ENCODE assay signal across 26 cellular contexts in genomic region chr12:71671816-71672215, GRCh38. TPM values are rescaled to one million over a fixed set of nuclear protein-coding genes. Genes with fewer than 3 reads are reported as not detected.
DNase-seq lines count a peak whose midpoint lies in the region; ATAC-seq, FAIRE-seq and TF ChIP-seq lines count a peak whose summit lies in the region.
"Had no signal": no experiment of that assay in that cellular context is flagged by ENCODE, and none has a peak within 500 bp of the region (broad histone marks: within the 10 kb centered on the region; RNA-seq: fewer than 3 reads in every experiment).

No MANE protein-coding gene starts in this region.

- no peak for TF ChIP-seq POLR2A in vagina (IDR thresholded peaks at IDR 0.05)

- FAIRE-seq in small intestine (lab: Jason Lieb, UNC): no peak
- FAIRE-seq: GM12878 had no signal

- H3K27me3 ChIP-seq in small intestine (ENCODE audit: control insufficient read depth in 2 of 2, insufficient read depth in 2 of 2, low read length in 2 of 2): no peaks in the 10 kb centered on the region
- H3K27me3 ChIP-seq in vagina: no peaks in the 10 kb centered on the region
- H3K27me3 ChIP-seq: ascending aorta, esophagus squamous epithelium, gastroesophageal sphincter, suprapubic skin, uterus had no signal

- 15 to 59% (median 39%) methylated on average over 1 of the region's 1 CpG for WGBS in small intestine, 3 donors

- no peak for ATAC-seq in GM21381 (IDR thresholded peaks at IDR 0.05; ENCODE audit: unreplicated experiment)
- ATAC-seq: activated T-cell treated with anti-CD3 and anti-CD28 coated beads, Interleukin-2, amount 50 U/mL, for 4 hours; gastroesophageal sphincter; GM12878 had no signal

- H3K9me3 ChIP-seq in small intestine (ENCODE audit: control insufficient read depth, low read depth): no peaks in the 10 kb centered on the region
- no peaks in the 10 kb centered on the region for H3K9me3 ChIP-seq in vagina
- H3K9me3 ChIP-seq: ascending aorta, esophagus squamous epithelium, gastroesophageal sphincter, suprapubic skin, uterus had no signal

- H3K36me3 ChIP-seq in small intestine (ENCODE audit: control insufficient read depth in 2 of 2, insufficient read depth in 2 of 2, low read length in 2 of 2) (no peaks in the 10 kb centered on the region), vagina (peaks cover 0 to 4% of the 10 kb centered on the region in 2 donors)
- H3K36me3 ChIP-seq: ascending aorta, esophagus squamous epithelium, gastroesophageal sphincter, suprapubic skin, uterus had no signal

- H3K4me1 ChIP-seq in small intestine (ENCODE audit: control insufficient read depth in 2 of 2, insufficient read depth in 1 of 2, low read depth in 1 of 2, low read length in 1 of 2): no peaks in the 10 kb centered on the region
- H3K4me1 ChIP-seq in vagina: no peaks in the 10 kb centered on the region
- H3K4me1 ChIP-seq: ascending aorta, esophagus squamous epithelium, gastroesophageal sphincter, suprapubic skin, uterus had no signal

- intact Hi-C loops in vagina (cut with DNase I): no loop called here

- TF ChIP-seq CTCF in VCaP (conservative IDR thresholded peaks at IDR 0.05): no peak
- TF ChIP-seq CTCF in vagina (IDR thresholded peaks at IDR 0.05): no peak

- H3K27ac ChIP-seq in VCaP (peak overlapping the region; percentile 39), small intestine (ENCODE audit: low read depth in 1 of 2, low read length in 1 of 2) (no peak overlapping the region), vagina (no peak overlapping the region)
- H3K27ac ChIP-seq: ascending aorta, esophagus squamous epithelium, gastroesophageal sphincter, suprapubic skin, uterus had no signal

- no peak overlapping the region for H3K4me3 ChIP-seq in small intestine (ENCODE audit: low read depth in 1 of 2, low read length in 2 of 2)
- no peak overlapping the region for H3K4me3 ChIP-seq in vagina
- H3K4me3 ChIP-seq: ascending aorta, esophagus squamous epithelium, gastroesophageal sphincter, GM12878, suprapubic skin, uterus had no signal

- DNase-seq in NCI-H345 (lab: John Stamatoyannopoulos, UW): peak; percentile 46
- DNase-seq in NCI-H345 treated with DMSO at 0.1 percent for 48 hours (lab: John Stamatoyannopoulos, UW; ENCODE audit: unreplicated experiment): no peak
- peak; percentile 37 for DNase-seq in NCI-H2029 treated with DMSO at 0.1 percent for 48 hours (lab: John Stamatoyannopoulos, UW)
- peak; percentile 28 for DNase-seq in small intestine
- DNase-seq in D341Med (ENCODE audit: low spot score): no peak
- no peak for DNase-seq in vagina (ENCODE audit: extremely low spot score in 2 of 2)
- DNase-seq: ACHN; activated CD4-positive, CD25-positive, alpha-beta regulatory T cell treated with anti-CD3 and anti-CD28 coated beads, Interleukin-2, amount 50 U/mL, for 72 hours; activated naive CD4-positive, alpha-beta T cell treated with anti-CD3 and anti-CD28 coated beads, Interleukin-2, amount 50 U/mL, for 16 hours; activated T-cell treated with anti-CD3 and anti-CD28 coated beads, Interleukin-2, amount 50 U/mL, for 4 hours; DMS79; effector CD8-positive, alpha-beta T cell; esophagus squamous epithelium; KG1; kidney glomerular epithelial cell; NCI-H446; nucleus accumbens; retina; T-helper 9 cell; uterus had no signal

RNA-seq across cellular contexts. Expression of gene THAP2, which starts 7.7 kb away (rescaled TPM):
- 1 to 10 TPM; 1.6 to 3.5 (median 2.4) TPM for polyA plus RNA-seq in small intestine
- 4.7 TPM for total RNA-seq in vagina

RNA-seq across cellular contexts. Expression of gene ZFC3H1, which starts 8.2 kb away (rescaled TPM):
- 10 to 100 TPM; 10.5 to 11.6 (median 11.0) TPM for polyA plus RNA-seq in small intestine
- 121 TPM for total RNA-seq in vagina

RNA-seq across cellular contexts. Expression of gene TMEM19, which starts 14.1 kb away (rescaled TPM):
- polyA plus RNA-seq in small intestine: 10 to 100 TPM; 12.2 to 28.8 (median 13.2) TPM
- total RNA-seq in vagina: 19.6 TPM

Comparison
In these comparisons a context has a peak if more than half of its experiments do, and no peak if none do; other contexts are left out.
1. DNase-seq: peak in NCI-H345 (single experiment), NCI-H2029 treated with DMSO at 0.1 percent for 48 hours (single experiment) and small intestine (single experiment); none in NCI-H345 treated with DMSO at 0.1 percent for 48 hours (single experiment), D341Med (single experiment) and vagina (0 of 2).